ENCODE assay signal across 8 cellular contexts in the genomic region with DNA sequence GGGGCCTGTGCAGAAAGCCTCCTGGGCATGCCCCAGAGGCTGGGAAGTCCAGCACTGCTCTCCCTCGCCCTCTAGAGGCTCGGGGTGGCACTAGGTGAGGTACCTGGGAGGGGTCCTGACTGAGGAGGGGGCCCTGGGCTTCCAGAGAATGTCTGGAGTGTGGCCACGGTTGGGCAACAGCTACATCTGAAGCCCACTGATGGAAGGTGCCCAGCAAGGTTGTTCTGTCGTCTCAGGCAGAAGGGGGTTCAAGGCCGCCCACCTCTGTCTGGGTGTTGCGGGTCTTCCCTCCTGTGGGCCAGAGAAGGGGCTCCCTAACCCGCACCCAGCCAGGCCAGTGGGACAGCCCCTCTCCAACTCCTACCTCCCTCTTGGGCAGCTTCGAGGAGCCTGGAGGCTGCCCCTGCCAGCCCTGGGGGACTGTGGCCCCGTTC. TPM values are rescaled to one million over a fixed set of nuclear protein-coding genes. Genes with fewer than 3 reads are reported as not detected.
DNase-seq lines count a peak whose midpoint lies in the region; ATAC-seq and TF ChIP-seq lines count a peak whose summit lies in the region.

No MANE protein-coding gene starts in this region.

- H3K27ac ChIP-seq in right lobe of liver, result no peak overlapping the region

- 6% methylated on average over 3 of the region's 9 CpGs for WGBS in right lobe of liver (ENCODE audit: insufficient coverage, low coverage, low lambda C conversion rate, missing lambda C conversion rate)

- peak; percentile 57 to 63 (median 58) for ATAC-seq in right lobe of liver
- no peak for ATAC-seq in HG02798 (IDR thresholded peaks at IDR 0.05; ENCODE audit: poor library complexity, unreplicated experiment)
- no peak for ATAC-seq in HG02973 (IDR thresholded peaks at IDR 0.05; ENCODE audit: unreplicated experiment)
- no peak for ATAC-seq in GM21723 (IDR thresholded peaks at IDR 0.05; ENCODE audit: unreplicated experiment)
- no peak for ATAC-seq in GM19328 (IDR thresholded peaks at IDR 0.05; ENCODE audit: unreplicated experiment)

- no peak for TF ChIP-seq POLR2A in right lobe of liver (IDR thresholded peaks at IDR 0.05)

- peak; percentile 52 for DNase-seq in AG20443 (ENCODE audit: low spot score)
- DNase-seq in HFFc6, result no peak
- DNase-seq in astrocyte of the cerebellum (ENCODE audit: low read depth), result no peak
- DNase-seq in right lobe of liver, result no peak

- H3K36me3 Mint-ChIP-seq in HFFc6 (ENCODE audit: low read depth), result no peaks in the 10 kb centered on the region

- H3K4me1 Mint-ChIP-seq in HFFc6 (ENCODE audit: low read depth), result peaks cover 8% of the 10 kb centered on the region; the same call in 1 of the 2 replicates

- H3K9me3 ChIP-seq in right lobe of liver, result no peaks in the 10 kb centered on the region

- no peak overlapping the region for H3K27ac Mint-ChIP-seq in HFFc6

- H3K4me1 ChIP-seq in right lobe of liver, result no peaks in the 10 kb centered on the region

- TF ChIP-seq CTCF in HFFc6 (IDR thresholded peaks at IDR 0.05), result peak; percentile 74
- TF ChIP-seq CTCF in astrocyte of the cerebellum (IDR thresholded peaks at IDR 0.05; ENCODE audit: low read depth, low read length, missing control alignments), result peak; percentile 79
- peak; percentile 42 to 61 (median 54) for TF ChIP-seq CTCF in right lobe of liver (IDR thresholded peaks at IDR 0.05)

- H3K9me3 Mint-ChIP-seq in HFFc6, result no peaks in the 10 kb centered on the region

- intact Hi-C loops in right lobe of liver (cut with DNase I), result no loop called here

- H3K4me3 Mint-ChIP-seq in HFFc6, result no peak overlapping the region

- in situ Hi-C loops in astrocyte of the cerebellum (cut with HindIII; ENCODE audit: low sequenced_read_pairs), result no loop called here

- H3K27me3 Mint-ChIP-seq in HFFc6 (ENCODE audit: insufficient read depth), result peaks cover 51% of the 10 kb centered on the region

- no peaks in the 10 kb centered on the region for H3K36me3 ChIP-seq in right lobe of liver

- no peaks in the 10 kb centered on the region for H3K27me3 ChIP-seq in right lobe of liver

- no peak overlapping the region for H3K4me3 ChIP-seq in astrocyte of the cerebellum (ENCODE audit: low read depth, low read length)
- H3K4me3 ChIP-seq in right lobe of liver, result no peak overlapping the region

RNA-seq across cellular contexts. Expression of gene VEGFA, which starts 11.4 kb away (rescaled TPM):
- total RNA-seq in HFFc6 (2021; fragmentation: NEBNext Ultra II Directional; extraction: Animal tissue kit (Norgen Biotek cat#: 25700)), result 10 to 100 TPM; 26.0 to 37.4 (median 28.3) TPM
- 100 to 1,000 TPM in 5 of 6 experiments, 10 to 100 TPM in 1; 91.3 to 571 (median 132) TPM for total RNA-seq in right lobe of liver

Comparison
In these comparisons a context has a peak if more than half of its experiments do, and no peak if none do; other contexts are left out.
1. ATAC-seq: peak in right lobe of liver (4 of 4); none in HG02798 (single experiment), HG02973 (single experiment), GM21723 (single experiment) and GM19328 (single experiment).
2. Peak in every context shown above with its lines, with median percentiles within 50 percentile points of each other: CTCF ChIP-seq.